ENCODE assay signal across 7 cellular contexts in genomic region chr17:33968350-33969044, GRCh38.
DNase-seq lines count a peak whose midpoint lies in the region; ATAC-seq and TF ChIP-seq lines count a peak whose summit lies in the region.

No MANE protein-coding gene starts in this region.

- H3K27me3 ChIP-seq in GM23248 (replicated peaks; ENCODE audit: insufficient read depth), result no peaks in the 10 kb centered on the region

- H3K9me2 ChIP-seq in GM23248 (ENCODE audit: insufficient read depth), result no peaks in the 10 kb centered on the region

- H3K4me1 Mint-ChIP-seq in glutamatergic neuron (ENCODE audit: low read depth, unreplicated experiment), result peaks cover 26% of the 10 kb centered on the region

- H3K36me3 ChIP-seq in GM23248 (ENCODE audit: low read depth), result no peaks in the 10 kb centered on the region

- WGBS in GM23248 (ENCODE audit: low coverage in 1 of 2, low lambda C conversion rate in 2 of 2, missing lambda C conversion rate in 2 of 2), 2 experiments, result 26 to 29% methylated on average over 9 of the region's 9 CpGs

- H3K27ac Mint-ChIP-seq in glutamatergic neuron (ENCODE audit: unreplicated experiment), result peak overlapping the region; percentile 96

- H3K9me3 ChIP-seq in GM23248 (ENCODE audit: low read depth), result no peaks in the 10 kb centered on the region

- no peak overlapping the region for H3K9ac ChIP-seq in GM23248

- H3K4me2 ChIP-seq in GM23248 (ENCODE audit: unreplicated experiment), result no peak overlapping the region

- TF ChIP-seq CTCF in glutamatergic neuron (IDR thresholded peaks at IDR 0.05; ENCODE audit: partially characterized antibody, unreplicated experiment), result no peak
- no peak for TF ChIP-seq CTCF in foreskin fibroblast (IDR thresholded peaks at IDR 0.05; ENCODE audit: low read depth, low read length)

- no peak overlapping the region for H3K27ac ChIP-seq in GM23248

- ATAC-seq in GM18519 (IDR thresholded peaks at IDR 0.05; ENCODE audit: low FRiP score, unreplicated experiment), result peak; percentile 55

- no peaks in the 10 kb centered on the region for H4K20me1 ChIP-seq in GM23248 (ENCODE audit: insufficient read depth)

- no peaks in the 10 kb centered on the region for H3K4me1 ChIP-seq in GM23248 (ENCODE audit: insufficient read depth)

- peaks cover 5% of the 10 kb centered on the region for H3K27me3 Mint-ChIP-seq in glutamatergic neuron (ENCODE audit: unreplicated experiment)

- H3F3A ChIP-seq in GM23248 (ENCODE audit: insufficient read depth), result no peaks in the 10 kb centered on the region

- H2AFZ ChIP-seq in GM23248, result no peak overlapping the region

- H3K79me2 ChIP-seq in GM23248 (ENCODE audit: insufficient read depth), result no peaks in the 10 kb centered on the region

- H3K4me3 Mint-ChIP-seq in glutamatergic neuron (ENCODE audit: unreplicated experiment), result peak overlapping the region; percentile 26

- in situ Hi-C loops in GM23248 (cut with MboI), result no loop called here

- DNase-seq in GM23248 (peak; percentile 10), NCI-H2227 treated with DMSO at 0.1 percent for 48 hours (lab: John Stamatoyannopoulos, UW) (peak; percentile 34), glutamatergic neuron (peak; percentile 23), amniotic stem cell (lab: John Stamatoyannopoulos, UW) (no peak), foreskin fibroblast (no peak), LoVo (ENCODE audit: low spot score) (no peak)

- no peaks in the 10 kb centered on the region for H3K36me3 Mint-ChIP-seq in glutamatergic neuron (ENCODE audit: unreplicated experiment)

- H3K4me3 ChIP-seq in GM23248 (no peak overlapping the region), foreskin fibroblast (ENCODE audit: low read depth in 1 of 2, low read length in 2 of 2) (no peak overlapping the region)

- peaks cover 10% of the 10 kb centered on the region for H3K9me3 Mint-ChIP-seq in glutamatergic neuron (ENCODE audit: unreplicated experiment)

Comparison
In these comparisons a context has a peak if more than half of its experiments do, and no peak if none do; other contexts are left out.
1. DNase-seq: peak in GM23248 (single experiment), NCI-H2227 treated with DMSO at 0.1 percent for 48 hours (single experiment) and glutamatergic neuron (single experiment); none in amniotic stem cell (single experiment), foreskin fibroblast (0 of 2) and LoVo (single experiment).